Comparison of ENCODE assay signal across 8 cellular contexts in the genomic region with DNA sequence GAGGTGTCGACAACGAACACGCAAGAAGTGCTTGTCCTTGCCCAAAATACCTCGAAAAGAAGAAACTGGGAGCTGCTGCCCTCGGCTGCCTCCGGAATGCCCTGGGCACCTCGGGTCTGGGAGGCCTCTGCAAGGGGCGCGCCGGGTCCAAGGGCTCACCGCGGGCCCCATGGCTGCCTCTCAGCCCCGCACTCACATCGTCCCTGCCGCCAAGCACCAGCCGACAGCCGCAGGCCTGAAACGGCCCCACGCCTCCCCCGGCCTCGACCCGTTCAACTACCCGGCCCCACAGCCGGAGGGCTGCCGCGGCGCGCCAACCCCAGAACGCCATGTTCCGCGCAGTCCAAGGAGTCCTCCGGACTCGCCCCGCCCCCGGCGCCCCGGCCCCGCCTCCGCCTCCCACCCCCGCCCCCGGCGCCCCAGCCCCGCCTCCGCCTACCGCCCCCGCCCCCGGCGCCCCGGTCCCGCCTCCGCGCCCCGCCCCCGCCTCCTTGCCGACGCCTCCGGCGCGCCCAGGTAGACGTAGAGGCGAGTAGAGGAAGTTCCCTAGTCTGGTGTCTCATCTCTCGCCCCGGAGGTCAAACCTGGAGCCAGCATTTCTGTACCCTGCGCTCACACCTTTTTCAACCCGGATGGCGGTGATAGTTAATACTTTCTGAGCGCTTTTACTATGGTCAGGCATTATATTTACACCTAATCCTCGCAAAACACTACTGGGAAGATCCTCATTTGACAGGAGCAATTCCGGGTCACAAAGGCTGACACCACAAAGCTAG. TPM values are rescaled to one million over a fixed set of nuclear protein-coding genes. Genes with fewer than 3 reads are reported as not detected.
DNase-seq lines count a peak whose midpoint lies in the region; ATAC-seq, FAIRE-seq and TF ChIP-seq lines count a peak whose summit lies in the region.

A gene (minus strand): TSS at position 345 of the 776 bp plus-strand sequence. CDS start 14 bp downstream, at position 331.

- H3K9me3 ChIP-seq in SU-DHL-6 (ENCODE audit: insufficient read depth, low read length) = no peaks in the 10 kb centered on the region
- H3K9me3 ChIP-seq in pancreas = no peaks in the 10 kb centered on the region
- no peaks in the 10 kb centered on the region for H3K9me3 ChIP-seq in thyroid gland

- CTCF ChIA-PET in GM10248 (lab: Yijun Ruan, JAX) = interaction anchor here (9.4 kb wide), 1 partner anchor 14 kb away, joined by 85 read pairs; no protein-coding TSS in a partner anchor

- peak within 1 kb of the TSS; percentile 97 for H3K4me3 ChIP-seq in HFF-Myc (replicated peaks; ENCODE audit: low read depth, low read length)
- H3K4me3 ChIP-seq in SU-DHL-6 (ENCODE audit: insufficient read depth, low read length, poor library complexity, severe bottlenecking) = peak within 1 kb of the TSS; percentile 94
- peak within 1 kb of the TSS; percentile 87 to 99 (median 92) for H3K4me3 ChIP-seq in pancreas
- H3K4me3 ChIP-seq in thyroid gland (replicated peaks in 1 of 3) = peak within 1 kb of the TSS; percentile 73 to 93 (median 83)

- DNase-seq in GM10248 (ENCODE audit: extremely low spot score) = peak; percentile 94
- peak; percentile 48 for DNase-seq in HFF-Myc (ENCODE audit: extremely low read depth, low read depth)
- peak; percentile 92 for DNase-seq in NAMALWA (ENCODE audit: low spot score)
- DNase-seq in activated naive CD8-positive, alpha-beta T cell treated with anti-CD3 and anti-CD28 coated beads for 36 hours = peak; percentile 80
- peak; percentile 93 for DNase-seq in Right ventricle myocardium inferior (ENCODE audit: missing footprints)
- peak; percentile 84 to 94 (median 89) for DNase-seq in pancreas
- DNase-seq in thyroid gland = peak; percentile 83 to 86

- H3K4me1 Mint-ChIP-seq in activated naive CD8-positive, alpha-beta T cell treated with anti-CD3 and anti-CD28 coated beads for 36 hours = peaks cover 39% of the 10 kb centered on the region

- 0% methylated on average over 41 to 67 of the region's 69 CpGs for WGBS in pancreas, 2 donors
- WGBS in thyroid gland, 2 donors = 0 to 2% methylated on average over 18 to 21 of the region's 69 CpGs

- H3K9me3 Mint-ChIP-seq in activated naive CD8-positive, alpha-beta T cell treated with anti-CD3 and anti-CD28 coated beads for 36 hours = no peaks in the 10 kb centered on the region

- H3F3A ChIP-seq in SU-DHL-6 (ENCODE audit: insufficient read depth) = peaks cover 8% of the 10 kb centered on the region

- peak within 1 kb of the TSS; percentile 78 for H3K4me2 ChIP-seq in SU-DHL-6 (ENCODE audit: low read depth, low read length, poor library complexity, severe bottlenecking)

- peak; percentile 88 for ATAC-seq in Right ventricle myocardium inferior
- ATAC-seq in pancreas = peak; percentile 91 to 96 (median 93)

- TF ChIP-seq POLR2A in thyroid gland (IDR thresholded peaks at IDR 0.05) = peak in 1 of 2 donors; percentile 72

- H2AFZ ChIP-seq in SU-DHL-6 (ENCODE audit: low read depth, low read length, severe bottlenecking) = peak within 1 kb of the TSS; percentile 84

- H3K27me3 Mint-ChIP-seq in activated naive CD8-positive, alpha-beta T cell treated with anti-CD3 and anti-CD28 coated beads for 36 hours = no peaks in the 10 kb centered on the region

- H3K4me1 ChIP-seq in pancreas = peaks cover 7 to 23% (median 9%) of the 10 kb centered on the region in 3 donors
- H3K4me1 ChIP-seq in thyroid gland = peaks cover 17 to 18% of the 10 kb centered on the region in 2 donors

- intact Hi-C loops in Right ventricle myocardium inferior (cut with DNase I) (loop anchor here (1.0 to 5.0 kb wide), 2 partner anchors 29 to 121 kb away; a partner anchor contains a TSS), pancreas (cut with DNase I) (no loop called here), thyroid gland (cut with DNase I) (loop anchor here (5.0 kb wide), 1 partner anchor 34 kb away; no protein-coding TSS in a partner anchor)

- H3K79me2 ChIP-seq in SU-DHL-6 (ENCODE audit: insufficient read depth, low read length) = peaks cover 31% of the 10 kb centered on the region

- H3K27ac Mint-ChIP-seq in activated naive CD8-positive, alpha-beta T cell treated with anti-CD3 and anti-CD28 coated beads for 36 hours = peak within 1 kb of the TSS; percentile 99

- peaks cover 4% of the 10 kb centered on the region; the same call in 1 of the 2 replicates for H4K20me1 ChIP-seq in SU-DHL-6 (ENCODE audit: low read depth, low read length)

- no peaks in the 10 kb centered on the region for H3K36me3 ChIP-seq in SU-DHL-6 (ENCODE audit: low read length)
- no peaks in the 10 kb centered on the region for H3K36me3 ChIP-seq in pancreas
- peaks cover 0 to 9% of the 10 kb centered on the region in 2 donors for H3K36me3 ChIP-seq in thyroid gland

- TF ChIP-seq CTCF in GM10248 (IDR thresholded peaks at IDR 0.05; ENCODE audit: control extremely low read depth, extremely low read depth, low read depth, missing control alignments) = no peak
- TF ChIP-seq CTCF in HFF-Myc (IDR thresholded peaks at IDR 0.05; ENCODE audit: low read depth, low read length, missing control alignments) = no peak
- TF ChIP-seq CTCF in SU-DHL-6 (IDR thresholded peaks at IDR 0.05; ENCODE audit: insufficient read depth, low read length, poor library complexity, severe bottlenecking) = no peak
- TF ChIP-seq CTCF in pancreas (IDR thresholded peaks at IDR 0.05) = no peak
- peak in 4 of 6 experiments; percentile 34 to 63 (median 41) for TF ChIP-seq CTCF in thyroid gland (IDR thresholded peaks at IDR 0.05)

- H3K27ac ChIP-seq in SU-DHL-6 (ENCODE audit: low read depth, low read length) (peak within 1 kb of the TSS; percentile 85), pancreas (peak within 1 kb of the TSS; percentile 83 to 95 (median 92)), thyroid gland (peak within 1 kb of the TSS; percentile 96 to 99 (median 96))

- no peaks in the 10 kb centered on the region for H3K27me3 ChIP-seq in SU-DHL-6 (ENCODE audit: low read length)
- H3K27me3 ChIP-seq in pancreas = no peaks in the 10 kb centered on the region
- H3K27me3 ChIP-seq in thyroid gland = no peaks in the 10 kb centered on the region

- H3K9ac ChIP-seq in SU-DHL-6 (ENCODE audit: low read length) = peak within 1 kb of the TSS; percentile 95

- no peaks in the 10 kb centered on the region for H3K9me2 ChIP-seq in SU-DHL-6 (replicated peaks; ENCODE audit: insufficient read depth, low read length)

- POLR2A ChIA-PET in GM10248 (lab: Yijun Ruan, JAX) = interaction anchor here (0.6 kb wide), 1 partner anchor 28 kb away, joined by 8 read pairs; no protein-coding TSS in a partner anchor

- peak within 1 kb of the TSS; percentile 95 for H3K4me3 Mint-ChIP-seq in activated naive CD8-positive, alpha-beta T cell treated with anti-CD3 and anti-CD28 coated beads for 36 hours

- peaks cover 21% of the 10 kb centered on the region for H3K36me3 Mint-ChIP-seq in activated naive CD8-positive, alpha-beta T cell treated with anti-CD3 and anti-CD28 coated beads for 36 hours

- no peak for FAIRE-seq in pancreas (lab: Jason Lieb, UNC)

RNA-seq across cellular contexts. Expression of the gene that starts here (rescaled TPM):
- total RNA-seq in activated naive CD8-positive, alpha-beta T cell treated with anti-CD3 and anti-CD28 coated beads for 36 hours = 10 to 100 TPM; 18.6 to 20.5 TPM
- total RNA-seq in Right ventricle myocardium inferior = 39.7 TPM
- 10 to 100 TPM in 4 of 6 donors, 1 to 10 TPM in 2; 7.7 to 13.2 (median 10.9) TPM for total RNA-seq in pancreas
- polyA plus RNA-seq in pancreas = 10 to 100 TPM; 21.4 to 25.1 TPM
- 10 to 100 TPM; 14.3 to 21.2 (median 17.0) TPM for total RNA-seq in thyroid gland

Comparison
In these comparisons a context has a peak if more than half of its experiments do, and no peak if none do; other contexts are left out.
1. Peak in every context shown above with its lines: DNase-seq, ATAC-seq, H3K4me3 ChIP-seq and H3K27ac ChIP-seq.
2. CTCF ChIP-seq: peak in thyroid gland (4 of 6); none in GM10248 (single experiment), HFF-Myc (single experiment), SU-DHL-6 (single experiment) and pancreas (0 of 4).
3. intact Hi-C loops: an anchor here in Right ventricle myocardium inferior (1.0 to 5.0 kb wide) and thyroid gland (5.0 kb wide); none called in pancreas.